Comparison of ENCODE assay signal across 28 cellular contexts in the genomic region with DNA sequence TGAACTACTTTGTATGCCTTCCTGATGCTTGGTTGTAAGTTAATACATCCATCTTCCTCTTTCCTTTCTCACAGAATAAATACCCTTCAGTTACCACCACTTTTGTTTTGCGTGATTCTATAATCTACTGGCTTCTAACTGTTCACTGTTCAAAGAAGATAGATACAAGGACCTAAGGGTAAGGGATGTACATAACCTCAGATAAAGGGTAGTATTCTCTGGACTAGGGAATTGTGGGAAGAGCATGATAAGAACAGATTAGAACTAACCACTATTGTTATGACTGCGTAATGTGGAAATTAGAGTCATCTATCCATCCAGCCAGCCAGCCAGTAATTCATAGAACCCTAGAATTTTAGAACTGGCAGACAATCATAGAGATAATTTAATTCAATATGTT. TPM values are rescaled to one million over a fixed set of nuclear protein-coding genes. Genes with fewer than 3 reads are reported as not detected.
"Had no signal": no experiment of that assay in that cellular context is flagged by ENCODE, and none has a peak within 500 bp of the region (broad histone marks: within the 10 kb centered on the region; RNA-seq: fewer than 3 reads in every experiment).

No MANE protein-coding gene starts in this region.

- H3K27ac ChIP-seq: colonic mucosa, epithelial cell of prostate, esophagus squamous epithelium, neutrophil, right lobe of liver, thoracic aorta, uterus had no signal

- H3K4me1 ChIP-seq: colonic mucosa, right lobe of liver, uterus had no signal

- FAIRE-seq: bronchial epithelial cell, endometrium had no signal

- H3K36me3 ChIP-seq: colonic mucosa, esophagus squamous epithelium, neutrophil, right lobe of liver, thoracic aorta, uterus had no signal

- H3K9me3 ChIP-seq: colonic mucosa, esophagus squamous epithelium, mucosa of descending colon, neutrophil, right lobe of liver, thoracic aorta, uterus had no signal

- H3K4me3 ChIP-seq: colonic mucosa, esophagus squamous epithelium, mucosa of descending colon, right lobe of liver, thoracic aorta, uterus had no signal

- ATAC-seq: activated T-helper 17 cell treated with anti-CD3 and anti-CD28 coated beads, Interleukin-2, amount 50 U/mL, for 72 hours; left cardiac atrium; left ventricle myocardium superior; mucosa of descending colon; natural killer cell treated with Interleukin-12 subunit alpha and Interleukin-12 subunit beta and Interleukin-15 and Interleukin-18, amount 100 ng/mL, for 72 hours; right lobe of liver; stimulated activated effector memory CD8-positive, alpha-beta T cell treated with anti-CD3 and anti-CD28 coated beads, Interleukin-12 subunit alpha, Interleukin-12 subunit beta, amount 100 ng/mL, for 72 hours had no signal

- H3K27me3 ChIP-seq: colonic mucosa, right lobe of liver, uterus had no signal

- DNase-seq: activated CD4-positive, alpha-beta memory T cell treated with anti-CD3 and anti-CD28 coated beads, Interleukin-2, amount 10 ng/mL, durations not matched to agents 7 days and 5 days; activated CD4-positive, alpha-beta T cell treated with anti-CD3 and anti-CD28 coated beads for 1 hour; activated CD4-positive, alpha-beta T cell treated with anti-CD3 and anti-CD28 coated beads, Interleukin-2, amount 10 ng/mL, durations not matched to agents 7 days and 5 days; activated CD8-positive, alpha-beta memory T cell treated with anti-CD3 and anti-CD28 coated beads, Interleukin-2, amount 50 U/mL, for 48 hours; activated gamma-delta T cell treated with Interleukin-2 at 50 U/mL for 16 hours; activated naive CD4-positive, alpha-beta T cell treated with anti-CD3 and anti-CD28 coated beads, Interleukin-2, amount 50 U/mL, for 16 hours; activated T-cell treated with anti-CD3 and anti-CD28 coated beads, Interleukin-2, amount 50 U/mL, for 24 hours; amygdala; colonic mucosa; effector CD8-positive, alpha-beta T cell; esophagus squamous epithelium; foreskin melanocyte; islet precursor cell; left cardiac atrium; left ventricle myocardium superior; mucosa of descending colon; right lobe of liver; stimulated activated CD4-positive, alpha-beta T cell treated with anti-CD3 and anti-CD28 coated beads, Interleukin-4, amount 100 ng/mL, for 24 hours; T-helper 2 cell; uterus had no signal

RNA-seq across cellular contexts. Expression of a gene that starts 36.4 kb away (rescaled TPM):
- total RNA-seq: bronchial epithelial cell had no signal
